Comparison of ENCODE assay signal across 33 cellular contexts in the genomic region with DNA sequence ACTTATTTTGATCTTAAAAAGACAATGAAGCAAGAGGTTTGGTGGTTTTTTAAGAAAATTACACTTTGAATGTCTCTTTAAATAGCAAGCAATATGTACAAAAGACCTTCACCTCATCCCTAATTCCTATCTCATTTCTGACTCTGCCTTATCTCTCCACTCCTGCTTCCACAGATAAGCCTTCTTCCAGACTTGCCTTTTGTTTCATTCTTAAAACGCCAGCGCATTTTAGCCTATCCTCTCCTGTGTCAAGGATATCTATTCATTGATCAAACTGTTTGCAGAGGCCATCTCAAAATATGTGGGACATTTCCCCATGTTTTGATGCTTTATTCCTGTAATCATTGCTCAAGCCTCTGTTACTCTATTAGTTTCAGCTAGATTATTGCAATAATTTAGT.
"Had no signal": no experiment of that assay in that cellular context is flagged by ENCODE, and none has a peak within 500 bp of the region (broad histone marks: within the 10 kb centered on the region; RNA-seq: fewer than 3 reads in every experiment).

No MANE protein-coding gene starts in this region.

- H3K36me3 Mint-ChIP-seq: activated naive CD8-positive, alpha-beta T cell treated with anti-CD3 and anti-CD28 coated beads for 36 hours; WTC11 had no signal

- H3K27ac Mint-ChIP-seq: activated CD4-positive, alpha-beta memory T cell treated with anti-CD3 and anti-CD28 coated beads, Interleukin-2, amount 10 ng/mL, durations not matched to agents 7 days and 5 days; activated CD4-positive, alpha-beta T cell treated with anti-CD3 and anti-CD28 coated beads, Interleukin-2, amount 10 ng/mL, durations not matched to agents 7 days and 5 days; activated naive CD4-positive, alpha-beta T cell treated with anti-CD3 and anti-CD28 coated beads for 36 hours; activated naive CD4-positive, alpha-beta T cell treated with anti-CD3 and anti-CD28 coated beads, Interleukin-2, amount 50 U/mL, for 24 hours; activated naive CD8-positive, alpha-beta T cell treated with anti-CD3 and anti-CD28 coated beads for 36 hours; activated naive CD8-positive, alpha-beta T cell treated with anti-CD3 and anti-CD28 coated beads, Interleukin-2, amount 50 U/mL, for 24 hours; activated T-helper 1 cell treated with anti-CD3 and anti-CD28 coated beads, Interleukin-12 subunit alpha, Interleukin-12 subunit beta, Interleukin-2, Interleukin-4 antibody, amounts not matched to agents 30 ng/mL and 10 ng/mL and 1 ng/mL, durations not matched to agents 14 hours and 24 hours and 36 hours; activated T-helper 2 cell treated with anti-CD3 and anti-CD28 coated beads, Interferon-gamma antibody, Interleukin-2, Interleukin-4, amounts not matched to agents 10 μg/mL and 5 μg/mL and 100 μg/mL, durations not matched to agents 14 hours and 24 hours and 36 hours; brain; T-helper 17 cell; T-helper 2 cell treated with Interferon-gamma antibody and Interleukin-4, amounts not matched to agents 5 μg/mL and 100 μg/mL, for 36 hours; WTC11 had no signal

- H3K4me1 Mint-ChIP-seq: activated CD4-positive, alpha-beta memory T cell treated with anti-CD3 and anti-CD28 coated beads, Interleukin-2, amount 10 ng/mL, durations not matched to agents 7 days and 5 days; activated CD4-positive, alpha-beta T cell treated with anti-CD3 and anti-CD28 coated beads, Interleukin-2, amount 10 ng/mL, durations not matched to agents 7 days and 5 days; activated naive CD8-positive, alpha-beta T cell treated with anti-CD3 and anti-CD28 coated beads for 36 hours; activated naive CD8-positive, alpha-beta T cell treated with anti-CD3 and anti-CD28 coated beads, Interleukin-2, amount 50 U/mL, for 24 hours; T-helper 17 cell had no signal

- H3K27ac ChIP-seq: adrenal gland, ascending aorta, breast epithelium, cardiac muscle cell, colonic mucosa, epithelial cell of prostate, esophagus squamous epithelium, VCaP had no signal

- H3K27me3 Mint-ChIP-seq: activated CD4-positive, alpha-beta memory T cell treated with anti-CD3 and anti-CD28 coated beads, Interleukin-2, amount 10 ng/mL, durations not matched to agents 7 days and 5 days; activated naive CD4-positive, alpha-beta T cell treated with anti-CD3 and anti-CD28 coated beads, Interleukin-2, amount 50 U/mL, for 24 hours; activated naive CD8-positive, alpha-beta T cell treated with anti-CD3 and anti-CD28 coated beads for 36 hours; activated naive CD8-positive, alpha-beta T cell treated with anti-CD3 and anti-CD28 coated beads, Interleukin-2, amount 50 U/mL, for 24 hours; brain; T-helper 17 cell had no signal

- H3K4me1 ChIP-seq: ascending aorta, breast epithelium, colonic mucosa, esophagus squamous epithelium had no signal

- H3K4me3 ChIP-seq: adrenal gland, ascending aorta, breast epithelium, cardiac muscle cell, colonic mucosa, esophagus squamous epithelium had no signal

- H3K9me3 ChIP-seq: ascending aorta, colonic mucosa, esophagus squamous epithelium had no signal

- DNase-seq: activated CD4-positive, alpha-beta memory T cell treated with anti-CD3 and anti-CD28 coated beads, Interleukin-2, amount 10 ng/mL, durations not matched to agents 7 days and 5 days; activated CD4-positive, alpha-beta T cell treated with anti-CD3 and anti-CD28 coated beads for 1 hour; activated CD4-positive, alpha-beta T cell treated with anti-CD3 and anti-CD28 coated beads for 4 hours; activated CD4-positive, alpha-beta T cell treated with anti-CD3 and anti-CD28 coated beads, Interleukin-2, amount 10 ng/mL, durations not matched to agents 7 days and 5 days; activated CD4-positive, alpha-beta T cell treated with anti-CD3 and anti-CD28 coated beads, Interleukin-2, amount 50 U/mL, for 4 hours; activated CD8-positive, alpha-beta memory T cell treated with anti-CD3 and anti-CD28 coated beads for 24 hours; activated effector memory CD4-positive, alpha-beta T cell treated with anti-CD3 and anti-CD28 coated beads, Interleukin-2, amount 50 U/mL, for 16 hours; activated naive CD4-positive, alpha-beta T cell treated with anti-CD3 and anti-CD28 coated beads for 36 hours; activated naive CD8-positive, alpha-beta T cell treated with anti-CD3 and anti-CD28 coated beads for 36 hours; activated naive CD8-positive, alpha-beta T cell treated with anti-CD3 and anti-CD28 coated beads, Interleukin-2, amount 50 U/mL, for 24 hours; activated T-cell treated with anti-CD3 and anti-CD28 coated beads, Interleukin-2, amount 50 U/mL, for 48 hours; central memory CD4-positive, alpha-beta T cell; cerebellar nuclear complex; colonic mucosa; effector CD8-positive, alpha-beta T cell; esophagus squamous epithelium; foreskin fibroblast; head of caudate nucleus; T-helper 1 cell; T-helper 17 cell; T1000 had no signal

- H3K36me3 ChIP-seq: adrenal gland, ascending aorta, breast epithelium, cardiac muscle cell, colonic mucosa, esophagus squamous epithelium had no signal

- H3K9me3 Mint-ChIP-seq: activated CD4-positive, alpha-beta memory T cell treated with anti-CD3 and anti-CD28 coated beads, Interleukin-2, amount 10 ng/mL, durations not matched to agents 7 days and 5 days; activated CD4-positive, alpha-beta T cell treated with anti-CD3 and anti-CD28 coated beads, Interleukin-2, amount 10 ng/mL, durations not matched to agents 7 days and 5 days; activated naive CD4-positive, alpha-beta T cell treated with anti-CD3 and anti-CD28 coated beads for 36 hours; activated naive CD4-positive, alpha-beta T cell treated with anti-CD3 and anti-CD28 coated beads, Interleukin-2, amount 50 U/mL, for 24 hours; activated naive CD8-positive, alpha-beta T cell treated with anti-CD3 and anti-CD28 coated beads for 36 hours; activated T-helper 1 cell treated with anti-CD3 and anti-CD28 coated beads, Interleukin-12 subunit alpha, Interleukin-12 subunit beta, Interleukin-2, Interleukin-4 antibody, amounts not matched to agents 30 ng/mL and 10 ng/mL and 1 ng/mL, durations not matched to agents 14 hours and 24 hours and 36 hours; brain; T-helper 2 cell treated with Interferon-gamma antibody and Interleukin-4, amounts not matched to agents 5 μg/mL and 100 μg/mL, for 36 hours; WTC11 had no signal

- H3K27me3 ChIP-seq: adrenal gland, ascending aorta, breast epithelium, cardiac muscle cell, colonic mucosa, esophagus squamous epithelium had no signal

- ATAC-seq: activated naive CD8-positive, alpha-beta T cell treated with anti-CD3 and anti-CD28 coated beads, Interleukin-2, amount 50 U/mL, for 24 hours; T-helper 17 cell; WTC11 had no signal

- H3K4me3 Mint-ChIP-seq: activated CD4-positive, alpha-beta memory T cell treated with anti-CD3 and anti-CD28 coated beads, Interleukin-2, amount 10 ng/mL, durations not matched to agents 7 days and 5 days; activated CD4-positive, alpha-beta T cell treated with anti-CD3 and anti-CD28 coated beads, Interleukin-2, amount 10 ng/mL, durations not matched to agents 7 days and 5 days; activated naive CD4-positive, alpha-beta T cell treated with anti-CD3 and anti-CD28 coated beads for 36 hours; activated naive CD4-positive, alpha-beta T cell treated with anti-CD3 and anti-CD28 coated beads, Interleukin-2, amount 50 U/mL, for 24 hours; activated naive CD8-positive, alpha-beta T cell treated with anti-CD3 and anti-CD28 coated beads for 36 hours; activated naive CD8-positive, alpha-beta T cell treated with anti-CD3 and anti-CD28 coated beads, Interleukin-2, amount 50 U/mL, for 24 hours; activated T-helper 1 cell treated with anti-CD3 and anti-CD28 coated beads, Interleukin-12 subunit alpha, Interleukin-12 subunit beta, Interleukin-2, Interleukin-4 antibody, amounts not matched to agents 30 ng/mL and 10 ng/mL and 1 ng/mL, durations not matched to agents 14 hours and 24 hours and 36 hours; brain; T-helper 17 cell; T-helper 2 cell treated with Interferon-gamma antibody and Interleukin-4, amounts not matched to agents 5 μg/mL and 100 μg/mL, for 36 hours; WTC11 had no signal
